In the genomic region with DNA sequence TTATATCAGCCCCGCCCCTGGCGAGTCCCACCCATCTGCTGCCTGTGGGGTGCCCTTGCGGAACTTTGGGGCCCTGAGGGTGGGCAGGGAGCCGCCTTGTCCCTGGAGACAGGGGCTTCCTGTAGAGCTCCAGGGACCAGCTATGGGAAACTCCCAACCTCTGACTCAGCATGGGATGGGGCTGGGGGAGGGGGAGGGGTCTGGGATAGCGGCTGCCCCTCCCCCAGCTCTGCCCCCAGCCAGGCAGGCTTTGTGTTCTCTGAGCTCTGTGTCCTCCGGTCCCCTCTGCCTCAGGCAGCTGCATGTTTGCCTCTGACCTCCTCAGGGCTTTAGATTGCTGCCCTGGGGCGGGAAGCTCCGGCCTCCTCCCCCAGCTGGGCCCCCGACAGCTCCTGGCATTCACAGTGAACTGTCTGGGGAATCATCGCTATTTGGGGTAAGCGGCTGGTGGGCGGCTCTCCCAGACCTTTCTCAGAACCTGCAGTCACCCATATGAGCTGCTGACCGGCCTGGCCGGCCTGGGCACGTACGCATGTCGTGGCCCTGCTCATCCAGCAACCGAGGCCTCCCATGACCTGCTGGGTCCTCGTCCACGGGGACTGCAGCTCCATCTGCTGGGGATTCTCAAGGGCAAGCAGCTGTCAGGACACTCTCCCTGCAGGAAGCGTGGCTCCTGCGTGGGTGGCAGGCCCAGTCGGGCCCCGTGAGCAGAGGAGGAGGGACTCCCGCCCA, we compare ENCODE assay signal across 1 cellular context.
TF ChIP-seq lines count a peak whose summit lies in the region.

No MANE protein-coding gene starts in this region.

TF ChIP-seq in GM23338, 12 proteins besides CTCF, POLR2A, EP300 and RAD21 (continued from another document):
- TF ChIP-seq, protein P1, sequence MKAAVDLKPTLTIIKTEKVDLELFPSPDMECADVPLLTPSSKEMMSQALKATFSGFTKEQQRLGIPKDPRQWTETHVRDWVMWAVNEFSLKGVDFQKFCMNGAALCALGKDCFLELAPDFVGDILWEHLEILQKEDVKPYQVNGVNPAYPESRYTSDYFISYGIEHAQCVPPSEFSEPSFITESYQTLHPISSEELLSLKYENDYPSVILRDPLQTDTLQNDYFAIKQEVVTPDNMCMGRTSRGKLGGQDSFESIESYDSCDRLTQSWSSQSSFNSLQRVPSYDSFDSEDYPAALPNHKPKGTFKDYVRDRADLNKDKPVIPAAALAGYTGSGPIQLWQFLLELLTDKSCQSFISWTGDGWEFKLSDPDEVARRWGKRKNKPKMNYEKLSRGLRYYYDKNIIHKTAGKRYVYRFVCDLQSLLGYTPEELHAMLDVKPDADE (IDR thresholded peaks at IDR 0.05): no peak
- no peak for TF ChIP-seq ZNF114 (CRISPR knock-in tag; IDR thresholded peaks at IDR 0.05)
- TF ChIP-seq POLR2AphosphoS5 (IDR thresholded peaks at IDR 0.05; ENCODE audit: low read depth): no peak
- no peak for TF ChIP-seq NANOG (IDR thresholded peaks at IDR 0.05; ENCODE audit: borderline replicate concordance)
- no peak for TF ChIP-seq JUNB (IDR thresholded peaks at IDR 0.05; ENCODE audit: unreplicated experiment)
- TF ChIP-seq, protein P2, sequence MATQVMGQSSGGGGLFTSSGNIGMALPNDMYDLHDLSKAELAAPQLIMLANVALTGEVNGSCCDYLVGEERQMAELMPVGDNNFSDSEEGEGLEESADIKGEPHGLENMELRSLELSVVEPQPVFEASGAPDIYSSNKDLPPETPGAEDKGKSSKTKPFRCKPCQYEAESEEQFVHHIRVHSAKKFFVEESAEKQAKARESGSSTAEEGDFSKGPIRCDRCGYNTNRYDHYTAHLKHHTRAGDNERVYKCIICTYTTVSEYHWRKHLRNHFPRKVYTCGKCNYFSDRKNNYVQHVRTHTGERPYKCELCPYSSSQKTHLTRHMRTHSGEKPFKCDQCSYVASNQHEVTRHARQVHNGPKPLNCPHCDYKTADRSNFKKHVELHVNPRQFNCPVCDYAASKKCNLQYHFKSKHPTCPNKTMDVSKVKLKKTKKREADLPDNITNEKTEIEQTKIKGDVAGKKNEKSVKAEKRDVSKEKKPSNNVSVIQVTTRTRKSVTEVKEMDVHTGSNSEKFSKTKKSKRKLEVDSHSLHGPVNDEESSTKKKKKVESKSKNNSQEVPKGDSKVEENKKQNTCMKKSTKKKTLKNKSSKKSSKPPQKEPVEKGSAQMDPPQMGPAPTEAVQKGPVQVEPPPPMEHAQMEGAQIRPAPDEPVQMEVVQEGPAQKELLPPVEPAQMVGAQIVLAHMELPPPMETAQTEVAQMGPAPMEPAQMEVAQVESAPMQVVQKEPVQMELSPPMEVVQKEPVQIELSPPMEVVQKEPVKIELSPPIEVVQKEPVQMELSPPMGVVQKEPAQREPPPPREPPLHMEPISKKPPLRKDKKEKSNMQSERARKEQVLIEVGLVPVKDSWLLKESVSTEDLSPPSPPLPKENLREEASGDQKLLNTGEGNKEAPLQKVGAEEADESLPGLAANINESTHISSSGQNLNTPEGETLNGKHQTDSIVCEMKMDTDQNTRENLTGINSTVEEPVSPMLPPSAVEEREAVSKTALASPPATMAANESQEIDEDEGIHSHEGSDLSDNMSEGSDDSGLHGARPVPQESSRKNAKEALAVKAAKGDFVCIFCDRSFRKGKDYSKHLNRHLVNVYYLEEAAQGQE (IDR thresholded peaks at IDR 0.05; ENCODE audit: unreplicated experiment): no peak
